Comparison of ENCODE assay signal across 1 cellular context in the genomic region with DNA sequence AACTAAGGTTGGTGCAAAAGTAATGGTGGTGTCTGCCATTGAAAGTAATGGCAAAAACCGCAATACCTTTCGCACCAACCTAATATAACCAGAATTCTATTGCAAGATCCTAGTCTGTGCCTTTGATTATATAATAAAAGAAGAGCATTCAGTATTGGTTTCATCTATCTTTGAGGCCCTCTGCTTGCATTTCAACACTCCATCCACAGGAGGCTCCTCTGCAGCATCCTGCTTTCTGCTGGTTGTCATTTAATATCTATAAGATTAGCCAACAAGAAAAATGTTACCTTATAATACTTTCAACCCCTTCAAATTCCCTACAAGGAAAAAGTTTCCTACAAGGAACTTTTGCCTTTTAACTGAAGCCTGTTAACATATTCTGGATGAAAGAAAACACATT.
TF ChIP-seq lines count a peak whose summit lies in the region.

No MANE protein-coding gene starts in this region.

TF ChIP-seq in H1, 55 proteins besides CTCF, POLR2A, EP300 and RAD21:
- no peak for TF ChIP-seq BACH1 (IDR thresholded peaks at IDR 0.05; ENCODE audit: low read length)
- TF ChIP-seq FOSL1 (IDR thresholded peaks at IDR 0.05; ENCODE audit: insufficient read depth, low read depth, low read length), result no peak
- no peak for TF ChIP-seq POLR2AphosphoS5 (IDR thresholded peaks at IDR 0.05; ENCODE audit: low read depth, low read length)
- TF ChIP-seq RFX5 (IDR thresholded peaks at IDR 0.05; ENCODE audit: borderline replicate concordance, low read depth, low read length), result no peak
- TF ChIP-seq PHF8 (conservative IDR thresholded peaks at IDR 0.05; ENCODE audit: low read depth, low read length), result no peak
- no peak for TF ChIP-seq YY1 (IDR thresholded peaks at IDR 0.05; ENCODE audit: low read depth, low read length)
- TF ChIP-seq TEAD4 (IDR thresholded peaks at IDR 0.05; ENCODE audit: low read depth, low read length), result no peak
- TF ChIP-seq, protein P1, sequence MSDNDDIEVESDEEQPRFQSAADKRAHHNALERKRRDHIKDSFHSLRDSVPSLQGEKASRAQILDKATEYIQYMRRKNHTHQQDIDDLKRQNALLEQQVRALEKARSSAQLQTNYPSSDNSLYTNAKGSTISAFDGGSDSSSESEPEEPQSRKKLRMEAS (IDR thresholded peaks at IDR 0.05), result no peak
- no peak for TF ChIP-seq SP4 (IDR thresholded peaks at IDR 0.05; ENCODE audit: low read length)
- no peak for TF ChIP-seq SIRT6 (IDR thresholded peaks at IDR 0.05; ENCODE audit: low read length)
- TF ChIP-seq JUN (IDR thresholded peaks at IDR 0.05; ENCODE audit: low read depth, low read length), result no peak
- TF ChIP-seq, protein P2, sequence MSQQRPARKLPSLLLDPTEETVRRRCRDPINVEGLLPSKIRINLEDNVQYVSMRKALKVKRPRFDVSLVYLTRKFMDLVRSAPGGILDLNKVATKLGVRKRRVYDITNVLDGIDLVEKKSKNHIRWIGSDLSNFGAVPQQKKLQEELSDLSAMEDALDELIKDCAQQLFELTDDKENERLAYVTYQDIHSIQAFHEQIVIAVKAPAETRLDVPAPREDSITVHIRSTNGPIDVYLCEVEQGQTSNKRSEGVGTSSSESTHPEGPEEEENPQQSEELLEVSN (IDR thresholded peaks at IDR 0.05), result no peak
- no peak for TF ChIP-seq KDM4A (IDR thresholded peaks at IDR 0.05; ENCODE audit: low read depth, low read length, severe bottlenecking)
- TF ChIP-seq SP1 (IDR thresholded peaks at IDR 0.05; ENCODE audit: low read depth, low read length), result no peak
- TF ChIP-seq SIN3A (conservative IDR thresholded peaks at IDR 0.05 in 1 of 2, IDR thresholded peaks at IDR 0.05 in 1 of 2; ENCODE audit: low read depth in 1 of 2, low read length in 2 of 2), result no peak
- TF ChIP-seq, protein P3, sequence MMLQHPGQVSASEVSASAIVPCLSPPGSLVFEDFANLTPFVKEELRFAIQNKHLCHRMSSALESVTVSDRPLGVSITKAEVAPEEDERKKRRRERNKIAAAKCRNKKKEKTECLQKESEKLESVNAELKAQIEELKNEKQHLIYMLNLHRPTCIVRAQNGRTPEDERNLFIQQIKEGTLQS (IDR thresholded peaks at IDR 0.05; ENCODE audit: insufficient read depth, low read depth, low read length), result no peak
- no peak for TF ChIP-seq CHD1 (IDR thresholded peaks at IDR 0.05; ENCODE audit: low read depth, low read length)
- TF ChIP-seq CTBP2 (IDR thresholded peaks at IDR 0.05; ENCODE audit: borderline replicate concordance, insufficient read depth, insufficient read length, low read length), result no peak
